ENCODE assay signal across 10 cellular contexts in genomic region chr3:71785594-71786472, GRCh38. TPM values are rescaled to one million over a fixed set of nuclear protein-coding genes. Genes with fewer than 3 reads are reported as not detected.
A peak's percentile ranks its signal among the peaks of the same experiment; 100 is the strongest.
DNase-seq lines count a peak whose midpoint lies in the region; ATAC-seq and TF ChIP-seq lines count a peak whose summit lies in the region.
"Had no signal": no experiment of that assay in that cellular context is flagged by ENCODE, and none has a peak within 500 bp of the region (broad histone marks: within the 10 kb centered on the region; RNA-seq: fewer than 3 reads in every experiment).

No MANE protein-coding gene starts in this region.

- WGBS in suprapubic skin, result 9% methylated on average over 28 of the region's 29 CpGs

- ATAC-seq in left lobe of liver (no peak), left colon (no peak), GM18498 (IDR thresholded peaks at IDR 0.05; ENCODE audit: unreplicated experiment) (no peak)
- ATAC-seq: left ventricle myocardium superior had no signal

- TF ChIP-seq POLR2A in suprapubic skin (IDR thresholded peaks at IDR 0.05), result no peak

- peaks cover 16% of the 10 kb centered on the region for H3K4me1 Mint-ChIP-seq in activated naive CD4-positive, alpha-beta T cell treated with anti-CD3 and anti-CD28 coated beads for 36 hours (ENCODE audit: low read depth)
- H3K4me1 Mint-ChIP-seq in activated T-helper 2 cell treated with anti-CD3 and anti-CD28 coated beads, Interferon-gamma antibody, Interleukin-2, Interleukin-4, amounts not matched to agents 10 μg/mL and 5 μg/mL and 100 μg/mL, durations not matched to agents 14 hours and 24 hours and 36 hours (ENCODE audit: low read depth), result peaks cover 16% of the 10 kb centered on the region

- H3K4me3 Mint-ChIP-seq in activated naive CD4-positive, alpha-beta T cell treated with anti-CD3 and anti-CD28 coated beads for 36 hours, result peak overlapping the region; percentile 73
- peak overlapping the region; percentile 73 for H3K4me3 Mint-ChIP-seq in activated T-helper 2 cell treated with anti-CD3 and anti-CD28 coated beads, Interferon-gamma antibody, Interleukin-2, Interleukin-4, amounts not matched to agents 10 μg/mL and 5 μg/mL and 100 μg/mL, durations not matched to agents 14 hours and 24 hours and 36 hours (ENCODE audit: low read depth)

- H3K27me3 ChIP-seq in suprapubic skin, result peaks cover 56% of the 10 kb centered on the region

- no peaks in the 10 kb centered on the region for H3K9me3 ChIP-seq in suprapubic skin

- DNase-seq in activated naive CD4-positive, alpha-beta T cell treated with anti-CD3 and anti-CD28 coated beads for 36 hours, result no peak
- DNase-seq in activated naive CD4-positive, alpha-beta T cell (lab: John Stamatoyannopoulos, UW), result no peak
- DNase-seq in activated T-helper 2 cell treated with anti-CD3 and anti-CD28 coated beads, Interferon-gamma antibody, Interleukin-2, Interleukin-4, amounts not matched to agents 10 μg/mL and 5 μg/mL and 100 μg/mL, durations not matched to agents 14 hours and 24 hours and 36 hours (ENCODE audit: low spot score), result no peak
- DNase-seq in left lobe of liver (ENCODE audit: low spot score) (peak; percentile 43), suprapubic skin (ENCODE audit: low spot score in 2 of 2) (no peak), amygdala (lab: John Stamatoyannopoulos, UW) (no peak), left colon (no peak)
- DNase-seq: left ventricle myocardium superior, NCI-H1092 had no signal

- H3K4me3 ChIP-seq in suprapubic skin, result peak overlapping the region; percentile 52

- H3K27ac Mint-ChIP-seq in activated naive CD4-positive, alpha-beta T cell treated with anti-CD3 and anti-CD28 coated beads for 36 hours, result no peak overlapping the region
- no peak overlapping the region for H3K27ac Mint-ChIP-seq in activated T-helper 2 cell treated with anti-CD3 and anti-CD28 coated beads, Interferon-gamma antibody, Interleukin-2, Interleukin-4, amounts not matched to agents 10 μg/mL and 5 μg/mL and 100 μg/mL, durations not matched to agents 14 hours and 24 hours and 36 hours

- no peak for TF ChIP-seq CTCF in suprapubic skin (IDR thresholded peaks at IDR 0.05)

- TF ChIP-seq EP300 in suprapubic skin (IDR thresholded peaks at IDR 0.05), result no peak

- no peaks in the 10 kb centered on the region for H3K9me3 Mint-ChIP-seq in activated naive CD4-positive, alpha-beta T cell treated with anti-CD3 and anti-CD28 coated beads for 36 hours
- no peaks in the 10 kb centered on the region for H3K9me3 Mint-ChIP-seq in activated T-helper 2 cell treated with anti-CD3 and anti-CD28 coated beads, Interferon-gamma antibody, Interleukin-2, Interleukin-4, amounts not matched to agents 10 μg/mL and 5 μg/mL and 100 μg/mL, durations not matched to agents 14 hours and 24 hours and 36 hours

- no peaks in the 10 kb centered on the region for H3K36me3 ChIP-seq in suprapubic skin

- peaks cover 25% of the 10 kb centered on the region for H3K4me1 ChIP-seq in suprapubic skin

- no peaks in the 10 kb centered on the region for H3K36me3 Mint-ChIP-seq in activated naive CD4-positive, alpha-beta T cell treated with anti-CD3 and anti-CD28 coated beads for 36 hours (ENCODE audit: low read depth)
- no peaks in the 10 kb centered on the region for H3K36me3 Mint-ChIP-seq in activated T-helper 2 cell treated with anti-CD3 and anti-CD28 coated beads, Interferon-gamma antibody, Interleukin-2, Interleukin-4, amounts not matched to agents 10 μg/mL and 5 μg/mL and 100 μg/mL, durations not matched to agents 14 hours and 24 hours and 36 hours (ENCODE audit: low read depth)

- CTCF ChIA-PET in activated naive CD4-positive, alpha-beta T cell treated with anti-CD3 and anti-CD28 coated beads for 36 hours (lab: Charles Lee), result interaction anchor here (0.6 kb wide), 1 partner anchor 880 kb away, joined by 3 read pairs; no protein-coding TSS in a partner anchor

- intact Hi-C loops in activated naive CD4-positive, alpha-beta T cell treated with anti-CD3 and anti-CD28 coated beads for 36 hours (cut with micrococcal nuclease), result loop anchor here (2.0 to 5.0 kb wide), 2 partner anchors 31 to 59 kb away; partner anchors contain the start of gene EIF4E3
- intact Hi-C loops in activated T-helper 2 cell treated with anti-CD3 and anti-CD28 coated beads, Interferon-gamma antibody, Interleukin-2, Interleukin-4, amounts not matched to agents 10 μg/mL and 5 μg/mL and 100 μg/mL, durations not matched to agents 14 hours and 24 hours and 36 hours (cut with micrococcal nuclease), result no loop called here
- intact Hi-C loops in left colon (cut with DNase I, micrococcal nuclease), result no loop called here

- H3K27ac ChIP-seq in suprapubic skin, result no peak overlapping the region

- peaks cover 44% of the 10 kb centered on the region for H3K27me3 Mint-ChIP-seq in activated naive CD4-positive, alpha-beta T cell treated with anti-CD3 and anti-CD28 coated beads for 36 hours (ENCODE audit: low read depth)
- H3K27me3 Mint-ChIP-seq in activated T-helper 2 cell treated with anti-CD3 and anti-CD28 coated beads, Interferon-gamma antibody, Interleukin-2, Interleukin-4, amounts not matched to agents 10 μg/mL and 5 μg/mL and 100 μg/mL, durations not matched to agents 14 hours and 24 hours and 36 hours (ENCODE audit: low read depth), result peaks cover 66% of the 10 kb centered on the region

RNA-seq across cellular contexts. Expression of gene PROK2, which starts 0.9 kb away (rescaled TPM):
- under 1 TPM in 1 of 2 experiments, not detected in 1; 0.15 TPM for total RNA-seq in activated naive CD4-positive, alpha-beta T cell treated with anti-CD3 and anti-CD28 coated beads for 36 hours
- 0.25 TPM in 1 of 2 replicates, not detected in the other for total RNA-seq in activated T-helper 2 cell treated with anti-CD3 and anti-CD28 coated beads, Interferon-gamma antibody, Interleukin-2, Interleukin-4, amounts not matched to agents 10 μg/mL and 5 μg/mL and 100 μg/mL, durations not matched to agents 14 hours and 24 hours and 36 hours
- total RNA-seq in left lobe of liver (0.25 TPM), suprapubic skin (not detected), left colon (not detected)

RNA-seq across cellular contexts. Expression of gene GPR27, which starts 32.2 kb away (rescaled TPM):
- total RNA-seq in activated naive CD4-positive, alpha-beta T cell treated with anti-CD3 and anti-CD28 coated beads for 36 hours, result under 1 TPM; 0.74 to 0.93 TPM
- 0.62 and 0.94 TPM in 2 replicates for total RNA-seq in activated T-helper 2 cell treated with anti-CD3 and anti-CD28 coated beads, Interferon-gamma antibody, Interleukin-2, Interleukin-4, amounts not matched to agents 10 μg/mL and 5 μg/mL and 100 μg/mL, durations not matched to agents 14 hours and 24 hours and 36 hours
- total RNA-seq in left lobe of liver, result 0.10 TPM
- total RNA-seq in suprapubic skin, result 1 to 10 TPM; 1.2 to 5.5 (median 3.9) TPM
- under 1 TPM; 0.49 to 0.70 TPM for total RNA-seq in left colon
